In the genomic region with DNA sequence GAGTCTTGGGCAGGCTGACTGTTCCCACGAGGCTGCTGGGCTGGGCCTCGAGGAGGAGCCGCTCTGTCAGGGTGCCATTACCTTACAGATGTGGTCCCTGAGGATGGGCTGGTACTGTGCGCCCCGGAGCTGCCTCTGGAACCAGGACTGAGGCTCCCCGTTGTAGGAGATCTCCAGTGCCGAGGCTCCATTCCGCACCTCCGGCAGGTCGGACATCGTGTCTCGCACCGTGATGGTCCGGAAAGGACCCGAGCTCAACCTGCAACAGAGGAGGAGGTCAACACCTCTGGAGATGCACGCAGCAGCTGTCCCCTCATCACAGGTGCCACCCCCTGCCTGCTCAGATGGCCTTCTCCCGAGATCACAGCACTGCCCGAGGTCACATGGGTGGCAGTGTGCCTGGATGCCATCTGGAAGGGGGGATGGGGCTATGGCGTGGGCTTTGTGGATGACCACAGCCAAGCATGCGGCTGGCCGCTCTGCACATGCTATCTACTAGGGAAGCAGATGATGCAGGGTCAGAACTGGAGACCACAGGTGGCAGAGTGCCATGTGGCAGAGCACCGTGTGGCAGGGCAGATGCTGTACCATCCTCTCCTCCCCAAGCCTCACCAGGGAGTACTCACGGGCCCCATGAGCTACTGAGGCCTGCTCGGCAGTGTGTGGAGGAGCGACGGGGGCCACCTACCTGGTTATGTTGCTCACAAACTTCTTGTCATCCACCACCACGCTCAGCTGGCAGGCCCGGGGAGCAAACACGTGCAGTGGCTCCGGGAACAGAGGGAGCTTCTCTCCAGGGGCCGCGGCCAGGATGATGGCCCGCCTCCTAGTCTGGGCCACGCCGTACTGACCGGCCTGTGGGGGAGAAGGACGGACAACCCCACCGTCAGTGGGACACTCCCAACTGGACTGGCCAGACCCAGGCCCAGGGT, we compare ENCODE assay signal across 22 cellular contexts. TPM values are rescaled to one million over a fixed set of nuclear protein-coding genes. Genes with fewer than 3 reads are reported as not detected.
A peak's percentile ranks its signal among the peaks of the same experiment; 100 is the strongest.
DNase-seq lines count a peak whose midpoint lies in the region; ATAC-seq, FAIRE-seq and TF ChIP-seq lines count a peak whose summit lies in the region.
"Had no signal": no experiment of that assay in that cellular context is flagged by ENCODE, and none has a peak within 500 bp of the region (broad histone marks: within the 10 kb centered on the region; RNA-seq: fewer than 3 reads in every experiment).

No MANE protein-coding gene starts in this region.

- H3K4me1 ChIP-seq in K562 (replicated peaks in 1 of 2; ENCODE audit: control insufficient read depth in 2 of 2, insufficient read depth in 2 of 2, low read length in 2 of 2), result peaks cover 0 to 16% of the 10 kb centered on the region in 2 experiments; a peak in 1 of 5 replicates
- H3K4me1 ChIP-seq: A549, heart right ventricle, SJCRH30 had no signal

- CTCF ChIA-PET in K562 (lab: Yijun Ruan, JAX; ENCODE audit: low intra/inter-chr PET ratio), result no interaction called here

- no TSS peak for BruUV-seq in K562 (replicated peaks; lab: Mats Ljungman, UMichigan)

- H3K4me3 ChIP-seq in K562, result no peak overlapping the region
- H3K4me3 ChIP-seq: A549, heart right ventricle, lung, SJCRH30, transverse colon had no signal

- no peak overlapping the region for H3K4me2 ChIP-seq in K562 (ENCODE audit: insufficient read depth, low read length)
- H3K4me2 ChIP-seq: A549 had no signal

- intact Hi-C loops in Right ventricle myocardium inferior (cut with DNase I) (no loop called here), Right ventricle myocardium superior (cut with DNase I) (no loop called here), K562 (cut with micrococcal nuclease) (no loop called here)

- TF ChIP-seq RAD21 in K562 (CRISPR knock-in tag; conservative IDR thresholded peaks at IDR 0.05 in 1 of 2, IDR thresholded peaks at IDR 0.05 in 1 of 2), result no peak

- WGBS in K562 (ENCODE audit: insufficient coverage, low coverage, missing lambda C conversion rate), result 92% methylated on average over 21 of the region's 38 CpGs

- H3K27ac ChIP-seq in K562 (ENCODE audit: extremely low read depth, low read depth, low read length), result no peak overlapping the region
- peak overlapping the region; percentile 69 for H3K27ac ChIP-seq in temporal lobe (ENCODE audit: low read depth, low read length)
- H3K27ac ChIP-seq: A549, heart right ventricle, SJCRH30, transverse colon had no signal

- FAIRE-seq in K562 (lab: Jason Lieb, UNC), result no peak
- FAIRE-seq: A549, GM19239 had no signal

- TF ChIP-seq EP300 in K562 (IDR thresholded peaks at IDR 0.05; ENCODE audit: low read length), result no peak

- peaks cover 5% of the 10 kb centered on the region; the same call in 1 of the 2 replicates for H4K20me1 ChIP-seq in K562 (replicated peaks; ENCODE audit: control insufficient read depth, insufficient read depth, low read length)

- no peaks in the 10 kb centered on the region for H3K79me2 ChIP-seq in K562 (ENCODE audit: control insufficient read depth, insufficient read depth, low read length)

- H3K9me1 ChIP-seq in K562 (ENCODE audit: control insufficient read depth, insufficient read depth, low read length), result no peaks in the 10 kb centered on the region

- no peak for TF ChIP-seq CTCF in K562 (IDR thresholded peaks at IDR 0.05 in 2 of 3, conservative IDR thresholded peaks at IDR 0.05 in 1 of 3; ENCODE audit: insufficient read depth in 2 of 3, low read depth in 1 of 3, low read length in 3 of 3)

- H3K9ac ChIP-seq in K562 (ENCODE audit: insufficient read depth in 1 of 2, low read depth in 2 of 2, low read length in 2 of 2), result no peak overlapping the region; a peak in 1 of 4 replicates

- in situ Hi-C loops in K562 (cut with MboI), result no loop called here

- H3K9me3 ChIP-seq in K562 (replicated peaks; ENCODE audit: control insufficient read depth, insufficient read depth, low read depth, low read length), result no peaks in the 10 kb centered on the region
- H3K9me3 ChIP-seq: A549, heart right ventricle, SJCRH30, transverse colon had no signal

- POLR2A ChIA-PET in K562 (lab: Yijun Ruan, JAX), result interaction anchor here (0.7 to 1.4 kb wide), 2 partner anchors 22 to 39 kb away, joined by 3 read pairs; no protein-coding TSS in a partner anchor

- TF ChIP-seq POLR2A in K562 (conservative IDR thresholded peaks at IDR 0.05), result no peak

- ATAC-seq in Right ventricle myocardium inferior, result no peak
- no peak for ATAC-seq in Right ventricle myocardium superior (ENCODE audit: poor library complexity)
- ATAC-seq in K562, result no peak
- no peak for ATAC-seq in HG03159 (IDR thresholded peaks at IDR 0.05; ENCODE audit: unreplicated experiment)
- ATAC-seq: A549; activated CD4-positive, CD25-positive, alpha-beta regulatory T cell treated with anti-CD3 and anti-CD28 coated beads, Interleukin-2, amount 50 U/mL, for 24 hours; activated T-helper 17 cell treated with anti-CD3 and anti-CD28 coated beads, Interleukin-2, amount 50 U/mL, for 72 hours had no signal

- DNase-seq in Right ventricle myocardium inferior (ENCODE audit: missing footprints) (peak; percentile 70), Right ventricle myocardium superior (no peak), K562 (ENCODE audit: extremely low read depth in 1 of 4, low spot score in 3 of 4) (no peak), medulla oblongata (ENCODE audit: extremely low spot score) (peak; percentile 59), SIG-M5 treated with dmso at 0.1 percent for 504 hours (lab: John Stamatoyannopoulos, UW; ENCODE audit: unreplicated experiment) (no peak), iPS-NIHi7 (ENCODE audit: extremely low spot score) (no peak)
- DNase-seq: CD4-positive, alpha-beta T cell; effector memory CD4-positive, alpha-beta T cell; heart right ventricle; islet precursor cell; MV-4-11; NCI-H526; SJCRH30; stimulated activated CD4-positive, alpha-beta T cell treated with anti-CD3 and anti-CD28 coated beads, Interleukin-12 subunit alpha, Interleukin-12 subunit beta, amount 100 ng/mL, for 4 hours; transverse colon had no signal

- no peak overlapping the region for H2AFZ ChIP-seq in K562 (ENCODE audit: low read depth, low read length)

- H3K36me3 ChIP-seq in K562 (ENCODE audit: control insufficient read depth, insufficient read depth, low read length), result peaks cover 98% of the 10 kb centered on the region

- H3K27me3 ChIP-seq in K562 (ENCODE audit: control insufficient read depth in 2 of 2, insufficient read depth in 2 of 2, low read length in 2 of 2), result no peaks in the 10 kb centered on the region
- H3K27me3 ChIP-seq: heart right ventricle, SJCRH30, transverse colon had no signal

RNA-seq across cellular contexts. Expression of a gene that starts 18.3 kb away (rescaled TPM):
- total RNA-seq in Right ventricle myocardium inferior (167 TPM), Right ventricle myocardium superior (153 TPM), K562 (2014; rRNA removed) (496 and 567 TPM in 2 replicates), K562 (2014; rRNA removed; fragmentation: Illumina TruSeq; extraction: Trizol) (180 and 183 TPM in 2 replicates), K562 (2015; rRNA removed; fragmentation: Illumina TruSeq; extraction: Trizol) (303 and 312 TPM in 2 replicates), K562 (2021) (388 and 395 TPM in 2 replicates), temporal lobe (60.5 TPM)
- total RNA-seq in K562 (2011; cell fraction: chromatin; rRNA removed; ENCODE audit: low replicate concordance), result 149 and 492 TPM in 2 replicates
- 401 and 445 TPM in 2 replicates for total RNA-seq in K562 (2011; cell fraction: nucleolus; rRNA removed)
- total RNA-seq in K562 (2011; cell fraction: nucleoplasm; rRNA removed), result 251 and 254 TPM in 2 replicates
- polyA plus RNA-seq in K562 (2011; rRNA removed) (119 and 135 TPM in 2 replicates), K562 (2014; fragmentation: Illumina TruSeq; extraction: Trizol) (338 and 435 TPM in 2 replicates), K562 (2014; fragmentation: Nextera tagmentation; extraction: Ambion mirVana) (10 to 100 TPM; 35.3 to 53.8 TPM), K562 (2014; rRNA removed) (299 and 361 TPM in 2 replicates)
- 195 and 287 TPM in 2 replicates for polyA plus RNA-seq in K562 (2011; cell fraction: cytosol; rRNA removed)
- 588 and 868 TPM in 2 replicates for polyA plus RNA-seq in K562 (2011; cell fraction: nucleus; rRNA removed)
- polyA plus RNA-seq in K562 (2012), result 313 and 327 TPM in 2 replicates
- polyA minus RNA-seq in K562 (2011; rRNA and poly(A)+ RNA removed), result 37.8 and 59.9 TPM in 2 replicates
- 98.8 and 105 TPM in 2 replicates for polyA minus RNA-seq in K562 (2011; cell fraction: cytosol; rRNA and poly(A)+ RNA removed)
- 95.6 and 97.2 TPM in 2 replicates for polyA minus RNA-seq in K562 (2011; cell fraction: nucleus; rRNA and poly(A)+ RNA removed)

RNA-seq across cellular contexts. Expression of a gene that starts 26.5 kb away (rescaled TPM):
- total RNA-seq in Right ventricle myocardium inferior, result 4.5 TPM
- 4.9 TPM for total RNA-seq in Right ventricle myocardium superior
- total RNA-seq in K562 (2011; cell fraction: chromatin; rRNA removed; ENCODE audit: low replicate concordance), result 7.8 and 42.3 TPM in 2 replicates
- total RNA-seq in K562 (2011; cell fraction: nucleolus; rRNA removed), result 18.0 and 23.8 TPM in 2 replicates
- 12.8 and 19.6 TPM in 2 replicates for total RNA-seq in K562 (2011; cell fraction: nucleoplasm; rRNA removed)
- total RNA-seq in K562 (2014; rRNA removed), result 1.5 and 3.2 TPM in 2 replicates
- 1.4 and 1.5 TPM in 2 replicates for total RNA-seq in K562 (2014; rRNA removed; fragmentation: Illumina TruSeq; extraction: Trizol)
- total RNA-seq in K562 (2015; rRNA removed; fragmentation: Illumina TruSeq; extraction: Trizol), result 4.6 TPM in 2 replicates
- 10.1 and 10.2 TPM in 2 replicates for total RNA-seq in K562 (2021)
- 2.4 and 6.5 TPM in 2 replicates for polyA plus RNA-seq in K562 (2011; rRNA removed)
- polyA plus RNA-seq in K562 (2011; cell fraction: cytosol; rRNA removed), result 5.8 and 7.6 TPM in 2 replicates
- polyA plus RNA-seq in K562 (2011; cell fraction: nucleus; rRNA removed), result 9.8 and 12.6 TPM in 2 replicates
- 6.2 and 11.6 TPM in 2 replicates for polyA plus RNA-seq in K562 (2012)
- polyA plus RNA-seq in K562 (2014; fragmentation: Illumina TruSeq; extraction: Trizol), result 1.5 and 2.1 TPM in 2 replicates
- polyA plus RNA-seq in K562 (2014; fragmentation: Nextera tagmentation; extraction: Ambion mirVana), result under 1 TPM; 0.03 to 0.07 TPM
- polyA plus RNA-seq in K562 (2014; rRNA removed), result 4.5 and 5.9 TPM in 2 replicates
- 1.5 and 1.9 TPM in 2 replicates for polyA minus RNA-seq in K562 (2011; rRNA and poly(A)+ RNA removed)
- 2.6 and 7.6 TPM in 2 replicates for polyA minus RNA-seq in K562 (2011; cell fraction: cytosol; rRNA and poly(A)+ RNA removed)
- polyA minus RNA-seq in K562 (2011; cell fraction: nucleus; rRNA and poly(A)+ RNA removed), result 3.8 and 4.9 TPM in 2 replicates
- total RNA-seq in temporal lobe, result 3.4 TPM

RNA-seq across cellular contexts. Expression of a gene that starts 31.9 kb away (rescaled TPM):
- total RNA-seq in Right ventricle myocardium inferior, result 27.0 TPM
- total RNA-seq in Right ventricle myocardium superior, result 20.0 TPM
- total RNA-seq in K562 (2011; cell fraction: chromatin; rRNA removed; ENCODE audit: low replicate concordance), result 43.7 and 158 TPM in 2 replicates
- total RNA-seq in K562 (2011; cell fraction: nucleolus; rRNA removed), result 136 and 158 TPM in 2 replicates
- total RNA-seq in K562 (2011; cell fraction: nucleoplasm; rRNA removed), result 72.6 and 76.3 TPM in 2 replicates
- total RNA-seq in K562 (2014; rRNA removed), result 111 and 141 TPM in 2 replicates
- total RNA-seq in K562 (2014; rRNA removed; fragmentation: Illumina TruSeq; extraction: Trizol), result 21.1 and 29.3 TPM in 2 replicates
- total RNA-seq in K562 (2015; rRNA removed; fragmentation: Illumina TruSeq; extraction: Trizol), result 76.2 and 78.6 TPM in 2 replicates
- total RNA-seq in K562 (2021), result 113 and 122 TPM in 2 replicates
- 43.2 and 54.4 TPM in 2 replicates for polyA plus RNA-seq in K562 (2011; rRNA removed)
- 55.0 and 104 TPM in 2 replicates for polyA plus RNA-seq in K562 (2011; cell fraction: cytosol; rRNA removed)
- 120 and 211 TPM in 2 replicates for polyA plus RNA-seq in K562 (2011; cell fraction: nucleus; rRNA removed)
- 52.6 and 75.7 TPM in 2 replicates for polyA plus RNA-seq in K562 (2012)
- 59.1 and 66.9 TPM in 2 replicates for polyA plus RNA-seq in K562 (2014; fragmentation: Illumina TruSeq; extraction: Trizol)
- 1 to 10 TPM; 2.2 to 4.9 TPM for polyA plus RNA-seq in K562 (2014; fragmentation: Nextera tagmentation; extraction: Ambion mirVana)
- polyA plus RNA-seq in K562 (2014; rRNA removed), result 129 TPM in 2 replicates
- polyA minus RNA-seq in K562 (2011; rRNA and poly(A)+ RNA removed), result 26.1 and 49.0 TPM in 2 replicates
- 66.1 and 69.2 TPM in 2 replicates for polyA minus RNA-seq in K562 (2011; cell fraction: cytosol; rRNA and poly(A)+ RNA removed)
- polyA minus RNA-seq in K562 (2011; cell fraction: nucleus; rRNA and poly(A)+ RNA removed), result 65.4 and 68.5 TPM in 2 replicates
- 14.3 TPM for total RNA-seq in temporal lobe

RNA-seq across cellular contexts. Expression of a gene that starts 35.5 kb away (rescaled TPM):
- not detected for total RNA-seq in Right ventricle myocardium inferior
- total RNA-seq in Right ventricle myocardium superior, result not detected
- 0.81 and 2.5 TPM in 2 replicates for total RNA-seq in K562 (2011; cell fraction: chromatin; rRNA removed; ENCODE audit: low replicate concordance)
- total RNA-seq in K562 (2011; cell fraction: nucleolus; rRNA removed), result 1.8 and 3.0 TPM in 2 replicates
- 1.6 and 2.9 TPM in 2 replicates for total RNA-seq in K562 (2011; cell fraction: nucleoplasm; rRNA removed)
- 0.86 and 2.1 TPM in 2 replicates for total RNA-seq in K562 (2014; rRNA removed)
- 0.38 and 0.58 TPM in 2 replicates for total RNA-seq in K562 (2014; rRNA removed; fragmentation: Illumina TruSeq; extraction: Trizol)
- 0.23 and 0.36 TPM in 2 replicates for total RNA-seq in K562 (2015; rRNA removed; fragmentation: Illumina TruSeq; extraction: Trizol)
- total RNA-seq in K562 (2021), result 0.42 and 0.58 TPM in 2 replicates
- polyA plus RNA-seq in K562 (2011; rRNA removed), result 0.54 and 0.83 TPM in 2 replicates
- polyA plus RNA-seq in K562 (2011; cell fraction: cytosol; rRNA removed), result 0.66 and 1.6 TPM in 2 replicates
- 1.4 and 4.2 TPM in 2 replicates for polyA plus RNA-seq in K562 (2011; cell fraction: nucleus; rRNA removed)
- polyA plus RNA-seq in K562 (2012), result 0.51 and 0.70 TPM in 2 replicates
- polyA plus RNA-seq in K562 (2014; fragmentation: Illumina TruSeq; extraction: Trizol), result 0.22 and 0.43 TPM in 2 replicates
- not detected for polyA plus RNA-seq in K562 (2014; fragmentation: Nextera tagmentation; extraction: Ambion mirVana)
- polyA plus RNA-seq in K562 (2014; rRNA removed), result 0.31 and 0.97 TPM in 2 replicates
- 0.09 and 0.21 TPM in 2 replicates for polyA minus RNA-seq in K562 (2011; rRNA and poly(A)+ RNA removed)
- 1.4 TPM in 1 of 2 replicates, not detected in the other for polyA minus RNA-seq in K562 (2011; cell fraction: cytosol; rRNA and poly(A)+ RNA removed)
- polyA minus RNA-seq in K562 (2011; cell fraction: nucleus; rRNA and poly(A)+ RNA removed), result 0.33 and 1.8 TPM in 2 replicates
- total RNA-seq in temporal lobe, result under 0.01 TPM
- total RNA-seq: SJCRH30 had no signal

RNA-seq across cellular contexts. Expression of a gene that starts 51.9 kb away (rescaled TPM):
- total RNA-seq in Right ventricle myocardium inferior (9.7 TPM), Right ventricle myocardium superior (8.5 TPM), K562 (2014; rRNA removed) (13.0 and 16.6 TPM in 2 replicates), K562 (2014; rRNA removed; fragmentation: Illumina TruSeq; extraction: Trizol) (5.8 and 6.4 TPM in 2 replicates), K562 (2015; rRNA removed; fragmentation: Illumina TruSeq; extraction: Trizol) (6.8 and 7.5 TPM in 2 replicates), K562 (2021) (15.1 and 16.4 TPM in 2 replicates), temporal lobe (4.9 TPM)
- total RNA-seq in K562 (2011; cell fraction: chromatin; rRNA removed; ENCODE audit: low replicate concordance), result 31.5 and 78.2 TPM in 2 replicates
- 47.9 and 51.2 TPM in 2 replicates for total RNA-seq in K562 (2011; cell fraction: nucleolus; rRNA removed)
- total RNA-seq in K562 (2011; cell fraction: nucleoplasm; rRNA removed), result 41.4 and 44.2 TPM in 2 replicates
- polyA plus RNA-seq in K562 (2011; rRNA removed) (10.5 and 13.7 TPM in 2 replicates), K562 (2014; fragmentation: Illumina TruSeq; extraction: Trizol) (14.1 and 16.8 TPM in 2 replicates), K562 (2014; fragmentation: Nextera tagmentation; extraction: Ambion mirVana) (1 to 10 TPM; 1.5 to 2.6 TPM), K562 (2014; rRNA removed) (22.6 and 25.7 TPM in 2 replicates)
- polyA plus RNA-seq in K562 (2011; cell fraction: cytosol; rRNA removed), result 9.5 and 19.0 TPM in 2 replicates
- polyA plus RNA-seq in K562 (2011; cell fraction: nucleus; rRNA removed), result 60.4 and 126 TPM in 2 replicates
- polyA plus RNA-seq in K562 (2012), result 13.8 and 24.0 TPM in 2 replicates
- 3.4 and 7.6 TPM in 2 replicates for polyA minus RNA-seq in K562 (2011; rRNA and poly(A)+ RNA removed)
- 3.1 and 3.3 TPM in 2 replicates for polyA minus RNA-seq in K562 (2011; cell fraction: cytosol; rRNA and poly(A)+ RNA removed)
- 10.0 and 21.1 TPM in 2 replicates for polyA minus RNA-seq in K562 (2011; cell fraction: nucleus; rRNA and poly(A)+ RNA removed)
- total RNA-seq: SJCRH30 had no signal

Comparison
In these comparisons a context has a peak if more than half of its experiments do, and no peak if none do; other contexts are left out.
1. DNase-seq: peak in Right ventricle myocardium inferior (single experiment) and medulla oblongata (single experiment); none in Right ventricle myocardium superior (single experiment), K562 (0 of 4), SIG-M5 treated with dmso at 0.1 percent for 504 hours (single experiment) and iPS-NIHi7 (single experiment).